Comparison of ENCODE assay signal across 17 cellular contexts in genomic region chr15:31842532-31843195, GRCh38. TPM values are rescaled to one million over a fixed set of nuclear protein-coding genes. Genes with fewer than 3 reads are reported as not detected.
DNase-seq lines count a peak whose midpoint lies in the region; ATAC-seq and TF ChIP-seq lines count a peak whose summit lies in the region.
"Had no signal": no experiment of that assay in that cellular context is flagged by ENCODE, and none has a peak within 500 bp of the region (broad histone marks: within the 10 kb centered on the region; RNA-seq: fewer than 3 reads in every experiment).

No MANE protein-coding gene starts in this region.

- no peaks in the 10 kb centered on the region for H3K4me1 Mint-ChIP-seq in WTC11
- H3K4me1 Mint-ChIP-seq: CD14-positive monocyte had no signal

- peak overlapping the region; percentile 28; the same call in 1 of the 2 replicates for H3K27ac Mint-ChIP-seq in WTC11
- H3K27ac Mint-ChIP-seq: CD14-positive monocyte; CD8-positive, alpha-beta T cell had no signal

- H3K27ac ChIP-seq in layer of hippocampus (ENCODE audit: low read depth, low read length) (peak overlapping the region; percentile 96), substantia nigra (ENCODE audit: low read depth, low read length, poor library complexity, severe bottlenecking) (peak overlapping the region; percentile 96)
- H3K27ac ChIP-seq: A549, HL-60 had no signal

- TF ChIP-seq CTCF in WTC11 (IDR thresholded peaks at IDR 0.05): no peak

- no peak for TF ChIP-seq POLR2A in erythroblast (IDR thresholded peaks at IDR 0.05; ENCODE audit: low read length)

- POLR2A ChIA-PET in WTC11 (lab: Charles Lee): no interaction called here

- no peaks in the 10 kb centered on the region for H3K27me3 ChIP-seq in layer of hippocampus (ENCODE audit: control insufficient read depth, insufficient read depth, low read length)
- no peaks in the 10 kb centered on the region for H3K27me3 ChIP-seq in MG63

- no peaks in the 10 kb centered on the region for H3K9me3 Mint-ChIP-seq in WTC11
- H3K9me3 Mint-ChIP-seq: CD8-positive, alpha-beta T cell had no signal

- H3K4me3 ChIP-seq in MG63: no peak overlapping the region
- H3K4me3 ChIP-seq: A549, HAP-1 had no signal

- CTCF ChIA-PET in WTC11 (lab: Charles Lee): no interaction called here

- no peaks in the 10 kb centered on the region for H3K36me3 ChIP-seq in MG63
- H3K36me3 ChIP-seq: HAP-1 had no signal

- no peak overlapping the region for H3K4me3 Mint-ChIP-seq in WTC11
- H3K4me3 Mint-ChIP-seq: CD14-positive monocyte; CD8-positive, alpha-beta T cell had no signal

- no peak for DNase-seq in WTC11 (ENCODE audit: low spot score)
- peak; percentile 69 for DNase-seq in cerebellar cortex (ENCODE audit: low spot score)
- peak in 1 of 49 donors; percentile 22 for DNase-seq in substantia nigra (lab: John Stamatoyannopoulos, UW)
- no peak for DNase-seq in erythroblast (lab: John Stamatoyannopoulos, UW)
- DNase-seq in HCEC 1CT: no peak
- no peak for DNase-seq in MG63
- DNase-seq: CD8-positive, alpha-beta T cell; DMS153; DMS79 treated with DMSO at 0.1 percent for 48 hours; EL; GDM1 had no signal

- no peak for ATAC-seq in WTC11
- ATAC-seq in HG03135 (IDR thresholded peaks at IDR 0.05; ENCODE audit: unreplicated experiment): no peak
- ATAC-seq: A549; CD8-positive, alpha-beta T cell had no signal

- H3K9me3 ChIP-seq in MG63: no peaks in the 10 kb centered on the region
- H3K9me3 ChIP-seq: A549, HAP-1 had no signal

- H3K36me3 Mint-ChIP-seq in WTC11: no peaks in the 10 kb centered on the region
- H3K36me3 Mint-ChIP-seq: CD14-positive monocyte; CD8-positive, alpha-beta T cell had no signal

- no peaks in the 10 kb centered on the region; the same call in 1 of the 2 replicates for H3K27me3 Mint-ChIP-seq in WTC11 (ENCODE audit: low read depth)

TF ChIP-seq in WTC11, 78 proteins besides CTCF, POLR2A, EP300 and RAD21:
- TF ChIP-seq CBFB (CRISPR knock-in tag; IDR thresholded peaks at IDR 0.05; ENCODE audit: low read depth) (no peak), ZNF317 (CRISPR knock-in tag; IDR thresholded peaks at IDR 0.05; ENCODE audit: borderline replicate concordance, low read depth) (no peak), ZBTB21 (CRISPR knock-in tag; IDR thresholded peaks at IDR 0.05; ENCODE audit: borderline replicate concordance) (no peak), ARID4B (CRISPR knock-in tag; IDR thresholded peaks at IDR 0.05; ENCODE audit: borderline replicate concordance) (no peak), TEAD1 (CRISPR knock-in tag; IDR thresholded peaks at IDR 0.05) (no peak), GRHL2 (CRISPR knock-in tag; IDR thresholded peaks at IDR 0.05; ENCODE audit: insufficient replicate concordance, severe bottlenecking) (no peak), TEAD4 (CRISPR knock-in tag; IDR thresholded peaks at IDR 0.05) (no peak), JUN (CRISPR knock-in tag; IDR thresholded peaks at IDR 0.05) (no peak), MAX (CRISPR knock-in tag; IDR thresholded peaks at IDR 0.05) (no peak), E2F4 (CRISPR knock-in tag; IDR thresholded peaks at IDR 0.05; ENCODE audit: borderline replicate concordance, low read depth) (no peak), MYBL2 (CRISPR knock-in tag; IDR thresholded peaks at IDR 0.05) (no peak), ATF1 (CRISPR knock-in tag; IDR thresholded peaks at IDR 0.05) (no peak), ELF4 (CRISPR knock-in tag; IDR thresholded peaks at IDR 0.05; ENCODE audit: low read depth) (no peak), NFATC4 (CRISPR knock-in tag; IDR thresholded peaks at IDR 0.05) (no peak), TCF7 (CRISPR knock-in tag; IDR thresholded peaks at IDR 0.05; ENCODE audit: low read depth) (no peak), CREB1 (CRISPR knock-in tag; IDR thresholded peaks at IDR 0.05) (no peak), RELA (CRISPR knock-in tag; IDR thresholded peaks at IDR 0.05; ENCODE audit: borderline replicate concordance) (no peak), CREM (CRISPR knock-in tag; IDR thresholded peaks at IDR 0.05) (no peak), ZNF121 (CRISPR knock-in tag; IDR thresholded peaks at IDR 0.05) (no peak), HMGA2 (CRISPR knock-in tag; IDR thresholded peaks at IDR 0.05) (no peak)

RNA-seq across cellular contexts. Expression of gene OTUD7A, which starts 27.8 kb away (rescaled TPM):
- 3.4 to 5.2 TPM (median 4.5 TPM) in 3 replicates for total RNA-seq in WTC11 (2021)
- 0.26 TPM in 1 of 2 replicates, not detected in the other for total RNA-seq in MG63 (2014; rRNA removed; shearing (Covaris generic); ENCODE audit: low replicate concordance)
